In the genomic region with DNA sequence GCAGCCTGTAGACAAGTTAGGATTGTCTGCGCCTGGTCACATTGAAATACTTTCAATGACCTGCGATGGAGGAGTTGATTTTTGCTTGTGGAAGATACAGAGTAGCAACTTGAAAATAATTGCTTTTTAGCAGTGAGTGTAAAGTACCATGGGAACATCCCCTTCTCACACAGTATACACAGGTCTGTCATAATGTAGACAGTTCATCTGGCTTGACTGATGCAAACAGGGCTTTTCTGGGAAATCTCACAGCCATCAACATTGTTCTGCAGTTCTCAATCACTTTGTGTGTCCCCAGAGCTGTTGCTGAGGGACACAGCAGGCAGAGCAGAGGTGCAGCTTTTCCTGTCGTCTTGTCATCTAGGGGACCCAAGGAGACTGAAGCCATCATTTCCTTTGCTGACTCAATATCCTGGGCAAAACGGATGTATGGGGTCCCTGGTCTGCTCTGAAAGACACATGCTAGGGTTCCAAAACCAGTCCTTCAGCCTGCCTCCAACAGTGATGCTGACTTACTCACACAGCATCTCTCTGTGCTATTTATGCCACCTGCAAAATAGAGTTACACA, we compare ENCODE assay signal across 2 cellular contexts.
TF ChIP-seq lines count a peak whose summit lies in the region.

No MANE protein-coding gene starts in this region.

TF ChIP-seq in A549, 52 proteins besides CTCF, POLR2A, EP300 and RAD21 (continued from another document):
- TF ChIP-seq ELK1 (IDR thresholded peaks at IDR 0.05; ENCODE audit: low read depth, low read length) (no peak), GATA3 (IDR thresholded peaks at IDR 0.05; ENCODE audit: borderline replicate concordance) (no peak), SREBF2 (IDR thresholded peaks at IDR 0.05) (no peak), MAZ (IDR thresholded peaks at IDR 0.05; ENCODE audit: borderline replicate concordance, low read depth, low read length) (no peak), POLR2AphosphoS2 (conservative IDR thresholded peaks at IDR 0.05; ENCODE audit: low read length) (no peak), EHF (CRISPR knock-in tag; IDR thresholded peaks at IDR 0.05) (no peak), MAX (IDR thresholded peaks at IDR 0.05) (no peak), HMGXB4 (CRISPR knock-in tag; IDR thresholded peaks at IDR 0.05; ENCODE audit: borderline replicate concordance) (no peak), USF2 (IDR thresholded peaks at IDR 0.05) (no peak), MAFK (IDR thresholded peaks at IDR 0.05; ENCODE audit: partially characterized antibody) (no peak), ZFP36 (IDR thresholded peaks at IDR 0.05; ENCODE audit: borderline replicate concordance, partially characterized antibody) (no peak), HOXA7 (CRISPR knock-in tag; IDR thresholded peaks at IDR 0.05) (no peak), MYC (IDR thresholded peaks at IDR 0.05; ENCODE audit: borderline replicate concordance, low read length) (no peak), KDM1A (IDR thresholded peaks at IDR 0.05; ENCODE audit: low read depth) (no peak), FOSL2 (IDR thresholded peaks at IDR 0.05) (no peak), FOSL2 (CRISPR knock-in tag; IDR thresholded peaks at IDR 0.05) (no peak), ZNF302 (CRISPR knock-in tag; IDR thresholded peaks at IDR 0.05) (no peak)
- TF ChIP-seq, protein P1, sequence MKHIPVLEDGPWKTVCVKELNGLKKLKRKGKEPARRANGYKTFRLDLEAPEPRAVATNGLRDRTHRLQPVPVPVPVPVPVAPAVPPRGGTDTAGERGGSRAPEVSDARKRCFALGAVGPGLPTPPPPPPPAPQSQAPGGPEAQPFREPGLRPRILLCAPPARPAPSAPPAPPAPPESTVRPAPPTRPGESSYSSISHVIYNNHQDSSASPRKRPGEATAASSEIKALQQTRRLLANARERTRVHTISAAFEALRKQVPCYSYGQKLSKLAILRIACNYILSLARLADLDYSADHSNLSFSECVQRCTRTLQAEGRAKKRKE (CRISPR knock-in tag; IDR thresholded peaks at IDR 0.05; ENCODE audit: low read depth): no peak

TF ChIP-seq in neural cell, 6 proteins besides CTCF, POLR2A, EP300 and RAD21 (continued from another document):
- no peak for TF ChIP-seq REST (IDR thresholded peaks at IDR 0.05; ENCODE audit: borderline replicate concordance)
TF ChIP-seq in neural cell: peak in this region for 1.
